1 cellular context compared by ENCODE assay signal in the genomic region with DNA sequence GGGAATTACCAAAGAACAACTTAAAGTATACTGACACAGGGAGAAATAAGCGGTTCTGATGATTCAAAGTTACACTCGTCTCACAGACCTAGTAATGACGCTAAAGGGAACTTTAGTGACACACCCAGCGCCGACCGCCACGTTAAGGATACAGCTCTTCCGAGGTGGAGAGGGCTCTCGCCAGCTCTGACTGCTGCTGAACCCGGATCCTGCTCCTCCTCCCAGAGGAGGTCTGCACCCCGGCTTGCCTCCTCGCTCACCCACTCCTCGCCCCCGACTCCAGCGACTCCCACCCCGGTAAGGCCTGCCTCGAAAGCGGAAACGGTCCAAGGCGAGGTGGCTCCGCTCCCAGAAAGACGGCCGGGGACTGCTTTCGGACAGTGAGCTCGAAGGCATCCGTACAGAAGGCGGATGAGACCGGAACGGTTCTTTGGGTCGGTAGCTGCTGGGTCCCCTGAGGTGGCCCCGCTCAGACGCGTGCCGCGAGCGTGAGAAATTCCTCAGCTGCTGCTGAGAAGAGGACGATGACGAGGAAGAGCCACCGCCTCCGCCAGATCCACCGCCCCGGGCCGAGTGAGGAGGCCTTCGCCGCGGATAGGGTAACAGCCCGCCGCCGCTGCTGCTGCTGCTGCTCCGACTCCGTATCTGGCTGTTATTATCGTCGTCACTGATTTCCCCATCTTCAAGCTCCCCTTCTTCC.
TF ChIP-seq lines count a peak whose summit lies in the region.

No MANE protein-coding gene starts in this region.

TF ChIP-seq in K562, 482 proteins besides CTCF, POLR2A, EP300 and RAD21 (continued from another document and continues in another):
- TF ChIP-seq, protein P1, sequence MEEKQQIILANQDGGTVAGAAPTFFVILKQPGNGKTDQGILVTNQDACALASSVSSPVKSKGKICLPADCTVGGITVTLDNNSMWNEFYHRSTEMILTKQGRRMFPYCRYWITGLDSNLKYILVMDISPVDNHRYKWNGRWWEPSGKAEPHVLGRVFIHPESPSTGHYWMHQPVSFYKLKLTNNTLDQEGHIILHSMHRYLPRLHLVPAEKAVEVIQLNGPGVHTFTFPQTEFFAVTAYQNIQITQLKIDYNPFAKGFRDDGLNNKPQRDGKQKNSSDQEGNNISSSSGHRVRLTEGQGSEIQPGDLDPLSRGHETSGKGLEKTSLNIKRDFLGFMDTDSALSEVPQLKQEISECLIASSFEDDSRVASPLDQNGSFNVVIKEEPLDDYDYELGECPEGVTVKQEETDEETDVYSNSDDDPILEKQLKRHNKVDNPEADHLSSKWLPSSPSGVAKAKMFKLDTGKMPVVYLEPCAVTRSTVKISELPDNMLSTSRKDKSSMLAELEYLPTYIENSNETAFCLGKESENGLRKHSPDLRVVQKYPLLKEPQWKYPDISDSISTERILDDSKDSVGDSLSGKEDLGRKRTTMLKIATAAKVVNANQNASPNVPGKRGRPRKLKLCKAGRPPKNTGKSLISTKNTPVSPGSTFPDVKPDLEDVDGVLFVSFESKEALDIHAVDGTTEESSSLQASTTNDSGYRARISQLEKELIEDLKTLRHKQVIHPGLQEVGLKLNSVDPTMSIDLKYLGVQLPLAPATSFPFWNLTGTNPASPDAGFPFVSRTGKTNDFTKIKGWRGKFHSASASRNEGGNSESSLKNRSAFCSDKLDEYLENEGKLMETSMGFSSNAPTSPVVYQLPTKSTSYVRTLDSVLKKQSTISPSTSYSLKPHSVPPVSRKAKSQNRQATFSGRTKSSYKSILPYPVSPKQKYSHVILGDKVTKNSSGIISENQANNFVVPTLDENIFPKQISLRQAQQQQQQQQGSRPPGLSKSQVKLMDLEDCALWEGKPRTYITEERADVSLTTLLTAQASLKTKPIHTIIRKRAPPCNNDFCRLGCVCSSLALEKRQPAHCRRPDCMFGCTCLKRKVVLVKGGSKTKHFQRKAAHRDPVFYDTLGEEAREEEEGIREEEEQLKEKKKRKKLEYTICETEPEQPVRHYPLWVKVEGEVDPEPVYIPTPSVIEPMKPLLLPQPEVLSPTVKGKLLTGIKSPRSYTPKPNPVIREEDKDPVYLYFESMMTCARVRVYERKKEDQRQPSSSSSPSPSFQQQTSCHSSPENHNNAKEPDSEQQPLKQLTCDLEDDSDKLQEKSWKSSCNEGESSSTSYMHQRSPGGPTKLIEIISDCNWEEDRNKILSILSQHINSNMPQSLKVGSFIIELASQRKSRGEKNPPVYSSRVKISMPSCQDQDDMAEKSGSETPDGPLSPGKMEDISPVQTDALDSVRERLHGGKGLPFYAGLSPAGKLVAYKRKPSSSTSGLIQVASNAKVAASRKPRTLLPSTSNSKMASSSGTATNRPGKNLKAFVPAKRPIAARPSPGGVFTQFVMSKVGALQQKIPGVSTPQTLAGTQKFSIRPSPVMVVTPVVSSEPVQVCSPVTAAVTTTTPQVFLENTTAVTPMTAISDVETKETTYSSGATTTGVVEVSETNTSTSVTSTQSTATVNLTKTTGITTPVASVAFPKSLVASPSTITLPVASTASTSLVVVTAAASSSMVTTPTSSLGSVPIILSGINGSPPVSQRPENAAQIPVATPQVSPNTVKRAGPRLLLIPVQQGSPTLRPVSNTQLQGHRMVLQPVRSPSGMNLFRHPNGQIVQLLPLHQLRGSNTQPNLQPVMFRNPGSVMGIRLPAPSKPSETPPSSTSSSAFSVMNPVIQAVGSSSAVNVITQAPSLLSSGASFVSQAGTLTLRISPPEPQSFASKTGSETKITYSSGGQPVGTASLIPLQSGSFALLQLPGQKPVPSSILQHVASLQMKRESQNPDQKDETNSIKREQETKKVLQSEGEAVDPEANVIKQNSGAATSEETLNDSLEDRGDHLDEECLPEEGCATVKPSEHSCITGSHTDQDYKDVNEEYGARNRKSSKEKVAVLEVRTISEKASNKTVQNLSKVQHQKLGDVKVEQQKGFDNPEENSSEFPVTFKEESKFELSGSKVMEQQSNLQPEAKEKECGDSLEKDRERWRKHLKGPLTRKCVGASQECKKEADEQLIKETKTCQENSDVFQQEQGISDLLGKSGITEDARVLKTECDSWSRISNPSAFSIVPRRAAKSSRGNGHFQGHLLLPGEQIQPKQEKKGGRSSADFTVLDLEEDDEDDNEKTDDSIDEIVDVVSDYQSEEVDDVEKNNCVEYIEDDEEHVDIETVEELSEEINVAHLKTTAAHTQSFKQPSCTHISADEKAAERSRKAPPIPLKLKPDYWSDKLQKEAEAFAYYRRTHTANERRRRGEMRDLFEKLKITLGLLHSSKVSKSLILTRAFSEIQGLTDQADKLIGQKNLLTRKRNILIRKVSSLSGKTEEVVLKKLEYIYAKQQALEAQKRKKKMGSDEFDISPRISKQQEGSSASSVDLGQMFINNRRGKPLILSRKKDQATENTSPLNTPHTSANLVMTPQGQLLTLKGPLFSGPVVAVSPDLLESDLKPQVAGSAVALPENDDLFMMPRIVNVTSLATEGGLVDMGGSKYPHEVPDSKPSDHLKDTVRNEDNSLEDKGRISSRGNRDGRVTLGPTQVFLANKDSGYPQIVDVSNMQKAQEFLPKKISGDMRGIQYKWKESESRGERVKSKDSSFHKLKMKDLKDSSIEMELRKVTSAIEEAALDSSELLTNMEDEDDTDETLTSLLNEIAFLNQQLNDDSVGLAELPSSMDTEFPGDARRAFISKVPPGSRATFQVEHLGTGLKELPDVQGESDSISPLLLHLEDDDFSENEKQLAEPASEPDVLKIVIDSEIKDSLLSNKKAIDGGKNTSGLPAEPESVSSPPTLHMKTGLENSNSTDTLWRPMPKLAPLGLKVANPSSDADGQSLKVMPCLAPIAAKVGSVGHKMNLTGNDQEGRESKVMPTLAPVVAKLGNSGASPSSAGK (IDR thresholded peaks at IDR 0.05) = peak; percentile 72
- TF ChIP-seq PPARD (CRISPR knock-in tag; IDR thresholded peaks at IDR 0.05) (no peak), ZNF444 (CRISPR knock-in tag; IDR thresholded peaks at IDR 0.05) (no peak), SNIP1 (IDR thresholded peaks at IDR 0.05; ENCODE audit: low read depth) (no peak), ILK (tag; IDR thresholded peaks at IDR 0.05; ENCODE audit: borderline replicate concordance, low read depth) (no peak), SIN3A (IDR thresholded peaks at IDR 0.05; ENCODE audit: borderline replicate concordance in 2 of 2, control insufficient read depth in 1 of 2, low read depth in 2 of 2, low read length in 2 of 2) (peak in 1 of 2 experiments; percentile 41; a peak in 2 of 4 replicates), ZBTB7A (IDR thresholded peaks at IDR 0.05; ENCODE audit: borderline replicate concordance, control insufficient read depth, low read depth, low read length) (no peak), ZNF507 (tag; conservative IDR thresholded peaks at IDR 0.05) (no peak), DNMT1 (IDR thresholded peaks at IDR 0.05) (no peak), FOXK2 (conservative IDR thresholded peaks at IDR 0.05 in 1 of 2, IDR thresholded peaks at IDR 0.05 in 1 of 2; ENCODE audit: low read depth in 2 of 2) (no peak), KLF16 (IDR thresholded peaks at IDR 0.05) (no peak), JUND (IDR thresholded peaks at IDR 0.05; ENCODE audit: borderline replicate concordance, low read depth, low read length) (peak; percentile 26; the same call in 1 of the 2 replicates), JUND (tag; IDR thresholded peaks at IDR 0.05; ENCODE audit: borderline replicate concordance, low read depth, low read length) (0 out of 3 replicates have a peak, but pooled peaks have one; percentile 14), SIN3B (IDR thresholded peaks at IDR 0.05; ENCODE audit: low read depth) (no peak), FOXK1 (CRISPR knock-in tag; IDR thresholded peaks at IDR 0.05; ENCODE audit: borderline replicate concordance) (no peak), RFX1 (IDR thresholded peaks at IDR 0.05) (no peak), MYNN (IDR thresholded peaks at IDR 0.05) (no peak), MYNN (CRISPR knock-in tag; IDR thresholded peaks at IDR 0.05) (no peak), ELF2 (CRISPR knock-in tag; IDR thresholded peaks at IDR 0.05) (no peak), FOXJ2 (tag; IDR thresholded peaks at IDR 0.05) (no peak), MIER1 (IDR thresholded peaks at IDR 0.05; ENCODE audit: low read depth) (no peak), POLR2B (IDR thresholded peaks at IDR 0.05; ENCODE audit: low read depth, partially characterized antibody) (no peak), HDAC2 (IDR thresholded peaks at IDR 0.05) (no peak), TARDBP (IDR thresholded peaks at IDR 0.05) (no peak), MYBL2 (IDR thresholded peaks at IDR 0.05; ENCODE audit: low read depth) (no peak), MYBL2 (CRISPR knock-in tag; IDR thresholded peaks at IDR 0.05; ENCODE audit: borderline replicate concordance) (no peak), HMG20A (CRISPR knock-in tag; conservative IDR thresholded peaks at IDR 0.05) (no peak), ETV5 (CRISPR knock-in tag; IDR thresholded peaks at IDR 0.05; ENCODE audit: low read depth) (0 out of 2 replicates have a peak, but pooled peaks have one; percentile 22), MED1 (CRISPR knock-in tag; IDR thresholded peaks at IDR 0.05; ENCODE audit: borderline replicate concordance) (no peak)
- TF ChIP-seq, protein P2, sequence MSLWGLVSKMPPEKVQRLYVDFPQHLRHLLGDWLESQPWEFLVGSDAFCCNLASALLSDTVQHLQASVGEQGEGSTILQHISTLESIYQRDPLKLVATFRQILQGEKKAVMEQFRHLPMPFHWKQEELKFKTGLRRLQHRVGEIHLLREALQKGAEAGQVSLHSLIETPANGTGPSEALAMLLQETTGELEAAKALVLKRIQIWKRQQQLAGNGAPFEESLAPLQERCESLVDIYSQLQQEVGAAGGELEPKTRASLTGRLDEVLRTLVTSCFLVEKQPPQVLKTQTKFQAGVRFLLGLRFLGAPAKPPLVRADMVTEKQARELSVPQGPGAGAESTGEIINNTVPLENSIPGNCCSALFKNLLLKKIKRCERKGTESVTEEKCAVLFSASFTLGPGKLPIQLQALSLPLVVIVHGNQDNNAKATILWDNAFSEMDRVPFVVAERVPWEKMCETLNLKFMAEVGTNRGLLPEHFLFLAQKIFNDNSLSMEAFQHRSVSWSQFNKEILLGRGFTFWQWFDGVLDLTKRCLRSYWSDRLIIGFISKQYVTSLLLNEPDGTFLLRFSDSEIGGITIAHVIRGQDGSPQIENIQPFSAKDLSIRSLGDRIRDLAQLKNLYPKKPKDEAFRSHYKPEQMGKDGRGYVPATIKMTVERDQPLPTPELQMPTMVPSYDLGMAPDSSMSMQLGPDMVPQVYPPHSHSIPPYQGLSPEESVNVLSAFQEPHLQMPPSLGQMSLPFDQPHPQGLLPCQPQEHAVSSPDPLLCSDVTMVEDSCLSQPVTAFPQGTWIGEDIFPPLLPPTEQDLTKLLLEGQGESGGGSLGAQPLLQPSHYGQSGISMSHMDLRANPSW (CRISPR knock-in tag; IDR thresholded peaks at IDR 0.05) = no peak
- TF ChIP-seq, protein P3, sequence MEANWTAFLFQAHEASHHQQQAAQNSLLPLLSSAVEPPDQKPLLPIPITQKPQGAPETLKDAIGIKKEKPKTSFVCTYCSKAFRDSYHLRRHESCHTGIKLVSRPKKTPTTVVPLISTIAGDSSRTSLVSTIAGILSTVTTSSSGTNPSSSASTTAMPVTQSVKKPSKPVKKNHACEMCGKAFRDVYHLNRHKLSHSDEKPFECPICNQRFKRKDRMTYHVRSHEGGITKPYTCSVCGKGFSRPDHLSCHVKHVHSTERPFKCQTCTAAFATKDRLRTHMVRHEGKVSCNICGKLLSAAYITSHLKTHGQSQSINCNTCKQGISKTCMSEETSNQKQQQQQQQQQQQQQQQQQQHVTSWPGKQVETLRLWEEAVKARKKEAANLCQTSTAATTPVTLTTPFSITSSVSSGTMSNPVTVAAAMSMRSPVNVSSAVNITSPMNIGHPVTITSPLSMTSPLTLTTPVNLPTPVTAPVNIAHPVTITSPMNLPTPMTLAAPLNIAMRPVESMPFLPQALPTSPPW (CRISPR knock-in tag; IDR thresholded peaks at IDR 0.05) = no peak
- TF ChIP-seq, protein P4, sequence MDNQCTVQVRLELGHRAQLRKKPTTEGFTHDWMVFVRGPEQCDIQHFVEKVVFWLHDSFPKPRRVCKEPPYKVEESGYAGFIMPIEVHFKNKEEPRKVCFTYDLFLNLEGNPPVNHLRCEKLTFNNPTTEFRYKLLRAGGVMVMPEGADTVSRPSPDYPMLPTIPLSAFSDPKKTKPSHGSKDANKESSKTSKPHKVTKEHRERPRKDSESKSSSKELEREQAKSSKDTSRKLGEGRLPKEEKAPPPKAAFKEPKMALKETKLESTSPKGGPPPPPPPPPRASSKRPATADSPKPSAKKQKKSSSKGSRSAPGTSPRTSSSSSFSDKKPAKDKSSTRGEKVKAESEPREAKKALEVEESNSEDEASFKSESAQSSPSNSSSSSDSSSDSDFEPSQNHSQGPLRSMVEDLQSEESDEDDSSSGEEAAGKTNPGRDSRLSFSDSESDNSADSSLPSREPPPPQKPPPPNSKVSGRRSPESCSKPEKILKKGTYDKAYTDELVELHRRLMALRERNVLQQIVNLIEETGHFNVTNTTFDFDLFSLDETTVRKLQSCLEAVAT (IDR thresholded peaks at IDR 0.05) = no peak
- TF ChIP-seq, protein P5, sequence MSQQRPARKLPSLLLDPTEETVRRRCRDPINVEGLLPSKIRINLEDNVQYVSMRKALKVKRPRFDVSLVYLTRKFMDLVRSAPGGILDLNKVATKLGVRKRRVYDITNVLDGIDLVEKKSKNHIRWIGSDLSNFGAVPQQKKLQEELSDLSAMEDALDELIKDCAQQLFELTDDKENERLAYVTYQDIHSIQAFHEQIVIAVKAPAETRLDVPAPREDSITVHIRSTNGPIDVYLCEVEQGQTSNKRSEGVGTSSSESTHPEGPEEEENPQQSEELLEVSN (IDR thresholded peaks at IDR 0.05; ENCODE audit: borderline replicate concordance in 1 of 2, extremely low read depth in 1 of 2, insufficient read depth in 1 of 2, insufficient read length in 1 of 2, low read depth in 1 of 2, low read length in 1 of 2, poor library complexity in 1 of 2, severe bottlenecking in 1 of 2) = no peak
- TF ChIP-seq, protein P6, sequence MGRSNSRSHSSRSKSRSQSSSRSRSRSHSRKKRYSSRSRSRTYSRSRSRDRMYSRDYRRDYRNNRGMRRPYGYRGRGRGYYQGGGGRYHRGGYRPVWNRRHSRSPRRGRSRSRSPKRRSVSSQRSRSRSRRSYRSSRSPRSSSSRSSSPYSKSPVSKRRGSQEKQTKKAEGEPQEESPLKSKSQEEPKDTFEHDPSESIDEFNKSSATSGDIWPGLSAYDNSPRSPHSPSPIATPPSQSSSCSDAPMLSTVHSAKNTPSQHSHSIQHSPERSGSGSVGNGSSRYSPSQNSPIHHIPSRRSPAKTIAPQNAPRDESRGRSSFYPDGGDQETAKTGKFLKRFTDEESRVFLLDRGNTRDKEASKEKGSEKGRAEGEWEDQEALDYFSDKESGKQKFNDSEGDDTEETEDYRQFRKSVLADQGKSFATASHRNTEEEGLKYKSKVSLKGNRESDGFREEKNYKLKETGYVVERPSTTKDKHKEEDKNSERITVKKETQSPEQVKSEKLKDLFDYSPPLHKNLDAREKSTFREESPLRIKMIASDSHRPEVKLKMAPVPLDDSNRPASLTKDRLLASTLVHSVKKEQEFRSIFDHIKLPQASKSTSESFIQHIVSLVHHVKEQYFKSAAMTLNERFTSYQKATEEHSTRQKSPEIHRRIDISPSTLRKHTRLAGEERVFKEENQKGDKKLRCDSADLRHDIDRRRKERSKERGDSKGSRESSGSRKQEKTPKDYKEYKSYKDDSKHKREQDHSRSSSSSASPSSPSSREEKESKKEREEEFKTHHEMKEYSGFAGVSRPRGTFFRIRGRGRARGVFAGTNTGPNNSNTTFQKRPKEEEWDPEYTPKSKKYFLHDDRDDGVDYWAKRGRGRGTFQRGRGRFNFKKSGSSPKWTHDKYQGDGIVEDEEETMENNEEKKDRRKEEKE (IDR thresholded peaks at IDR 0.05; ENCODE audit: borderline replicate concordance in 1 of 2, control insufficient read depth in 1 of 2, low read depth in 2 of 2, low read length in 1 of 2) = no peak
- TF ChIP-seq, protein P7, sequence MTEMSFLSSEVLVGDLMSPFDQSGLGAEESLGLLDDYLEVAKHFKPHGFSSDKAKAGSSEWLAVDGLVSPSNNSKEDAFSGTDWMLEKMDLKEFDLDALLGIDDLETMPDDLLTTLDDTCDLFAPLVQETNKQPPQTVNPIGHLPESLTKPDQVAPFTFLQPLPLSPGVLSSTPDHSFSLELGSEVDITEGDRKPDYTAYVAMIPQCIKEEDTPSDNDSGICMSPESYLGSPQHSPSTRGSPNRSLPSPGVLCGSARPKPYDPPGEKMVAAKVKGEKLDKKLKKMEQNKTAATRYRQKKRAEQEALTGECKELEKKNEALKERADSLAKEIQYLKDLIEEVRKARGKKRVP (CRISPR knock-in tag; IDR thresholded peaks at IDR 0.05) = no peak
